Comparison of ENCODE assay signal across 9 cellular contexts in the genomic region with DNA sequence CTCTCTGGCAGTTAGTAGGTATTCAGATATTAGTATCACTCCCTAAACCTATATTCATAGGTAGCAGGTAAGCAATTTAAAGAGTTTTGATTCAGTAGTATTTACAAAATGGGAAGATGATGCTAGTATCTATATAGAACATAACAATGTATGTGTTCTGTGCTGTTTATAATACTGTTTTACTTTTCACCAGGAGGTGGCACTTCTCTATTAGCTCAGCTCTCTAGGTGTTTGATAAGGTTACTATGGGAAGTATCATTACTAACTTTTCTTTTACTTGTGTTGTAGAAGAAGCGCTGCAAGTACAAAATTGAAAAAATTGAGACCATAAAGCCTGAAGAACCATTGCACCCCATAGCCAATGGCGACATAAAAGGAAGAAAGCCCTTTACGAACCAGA. TPM values are rescaled to one million over a fixed set of nuclear protein-coding genes. Genes with fewer than 3 reads are reported as not detected.
DNase-seq lines count a peak whose midpoint lies in the region; ATAC-seq, FAIRE-seq and TF ChIP-seq lines count a peak whose summit lies in the region.
"Had no signal": no experiment of that assay in that cellular context is flagged by ENCODE, and none has a peak within 500 bp of the region (broad histone marks: within the 10 kb centered on the region; RNA-seq: fewer than 3 reads in every experiment).

No MANE protein-coding gene starts in this region.

- TF ChIP-seq CTCF in MM.1S (IDR thresholded peaks at IDR 0.05; ENCODE audit: low read length) (peak; percentile 48), brain microvascular endothelial cell (IDR thresholded peaks at IDR 0.05; ENCODE audit: low read depth, low read length, missing control alignments) (peak; percentile 27), neural cell (IDR thresholded peaks at IDR 0.05; ENCODE audit: poor library complexity, severe bottlenecking) (peak; percentile 24)

- DNase-seq in MM.1S (no peak), brain microvascular endothelial cell (no peak), cortex of kidney (lab: John Stamatoyannopoulos, UW) (no peak)
- DNase-seq: islet precursor cell, NCI-H1417 had no signal

- H3K9ac ChIP-seq in MM.1S (ENCODE audit: low read length) = no peak overlapping the region
- no peak overlapping the region for H3K9ac ChIP-seq in neural cell (ENCODE audit: low read length)

- H3K27me3 ChIP-seq in MM.1S (replicated peaks; ENCODE audit: insufficient read depth, low read length) = no peaks in the 10 kb centered on the region
- no peaks in the 10 kb centered on the region for H3K27me3 ChIP-seq in brain microvascular endothelial cell (replicated peaks)
- H3K27me3 ChIP-seq in neural cell (ENCODE audit: insufficient read depth, low read depth, low read length) = no peaks in the 10 kb centered on the region

- peak; percentile 93 for FAIRE-seq in G401.6 (lab: Jason Lieb, UNC)

- H3K79me2 ChIP-seq in MM.1S (ENCODE audit: low read length) (no peaks in the 10 kb centered on the region), neural cell (replicated peaks; ENCODE audit: insufficient read depth, low read length) (no peaks in the 10 kb centered on the region)

- H2AFZ ChIP-seq in MM.1S (ENCODE audit: low read length) (no peak overlapping the region), neural cell (ENCODE audit: low read depth, low read length) (no peak overlapping the region)

- H3K4me3 ChIP-seq in MM.1S (ENCODE audit: low read length) = no peak overlapping the region
- H3K4me3 ChIP-seq in brain microvascular endothelial cell (ENCODE audit: low read depth, low read length) = no peak overlapping the region
- H3K4me3 ChIP-seq in neural cell (ENCODE audit: low read length) = no peak overlapping the region

- no peak for ATAC-seq in HG03280 (IDR thresholded peaks at IDR 0.05; ENCODE audit: unreplicated experiment)
- ATAC-seq in GM18909 (IDR thresholded peaks at IDR 0.05; ENCODE audit: poor library complexity, unreplicated experiment) = no peak

- H3F3A ChIP-seq in MM.1S (ENCODE audit: insufficient read depth, low read length) (no peaks in the 10 kb centered on the region), neural cell (ENCODE audit: insufficient read depth, low read length, poor library complexity, severe bottlenecking) (no peaks in the 10 kb centered on the region)

- no peaks in the 10 kb centered on the region for H4K20me1 ChIP-seq in MM.1S (ENCODE audit: insufficient read depth, low read length)
- no peaks in the 10 kb centered on the region for H4K20me1 ChIP-seq in neural cell (ENCODE audit: insufficient read depth)

- H3K9me3 ChIP-seq in MM.1S (replicated peaks; ENCODE audit: insufficient read depth, low read length) (no peaks in the 10 kb centered on the region), neural cell (ENCODE audit: low read length) (no peaks in the 10 kb centered on the region)

- H3K27ac ChIP-seq in MM.1S (ENCODE audit: low read length) = no peak overlapping the region
- no peak overlapping the region for H3K27ac ChIP-seq in brain microvascular endothelial cell
- no peak overlapping the region for H3K27ac ChIP-seq in neural cell (ENCODE audit: low read length)

- TF ChIP-seq RAD21 in neural cell (conservative IDR thresholded peaks at IDR 0.05) = no peak

- in situ Hi-C loops in brain microvascular endothelial cell (cut with HindIII; ENCODE audit: low pct_ligation_motif_present, low sequenced_read_pairs) = no loop called here

- no peaks in the 10 kb centered on the region for H3K36me3 ChIP-seq in MM.1S (replicated peaks; ENCODE audit: insufficient read depth, low read length)
- peaks cover 8% of the 10 kb centered on the region for H3K36me3 ChIP-seq in brain microvascular endothelial cell (replicated peaks)
- H3K36me3 ChIP-seq in neural cell (ENCODE audit: insufficient read depth, low read length) = peaks cover 11% of the 10 kb centered on the region

- H3K9me2 ChIP-seq in MM.1S (replicated peaks; ENCODE audit: insufficient read depth, low read length) (no peaks in the 10 kb centered on the region), neural cell (ENCODE audit: insufficient read depth, low read length) (no peaks in the 10 kb centered on the region)

- H3K4me2 ChIP-seq in MM.1S (ENCODE audit: low read depth, low read length) (no peak overlapping the region), neural cell (ENCODE audit: low read length) (no peak overlapping the region)

- TF ChIP-seq EP300 in neural cell (conservative IDR thresholded peaks at IDR 0.05; ENCODE audit: poor library complexity, severe bottlenecking) = no peak

- no peaks in the 10 kb centered on the region for H3K4me1 ChIP-seq in MM.1S (ENCODE audit: low read length)

TF ChIP-seq in neural cell, 6 proteins besides CTCF, POLR2A, EP300 and RAD21:
- TF ChIP-seq MXI1 (conservative IDR thresholded peaks at IDR 0.05; ENCODE audit: poor library complexity, severe bottlenecking) = no peak
- TF ChIP-seq, protein P1, sequence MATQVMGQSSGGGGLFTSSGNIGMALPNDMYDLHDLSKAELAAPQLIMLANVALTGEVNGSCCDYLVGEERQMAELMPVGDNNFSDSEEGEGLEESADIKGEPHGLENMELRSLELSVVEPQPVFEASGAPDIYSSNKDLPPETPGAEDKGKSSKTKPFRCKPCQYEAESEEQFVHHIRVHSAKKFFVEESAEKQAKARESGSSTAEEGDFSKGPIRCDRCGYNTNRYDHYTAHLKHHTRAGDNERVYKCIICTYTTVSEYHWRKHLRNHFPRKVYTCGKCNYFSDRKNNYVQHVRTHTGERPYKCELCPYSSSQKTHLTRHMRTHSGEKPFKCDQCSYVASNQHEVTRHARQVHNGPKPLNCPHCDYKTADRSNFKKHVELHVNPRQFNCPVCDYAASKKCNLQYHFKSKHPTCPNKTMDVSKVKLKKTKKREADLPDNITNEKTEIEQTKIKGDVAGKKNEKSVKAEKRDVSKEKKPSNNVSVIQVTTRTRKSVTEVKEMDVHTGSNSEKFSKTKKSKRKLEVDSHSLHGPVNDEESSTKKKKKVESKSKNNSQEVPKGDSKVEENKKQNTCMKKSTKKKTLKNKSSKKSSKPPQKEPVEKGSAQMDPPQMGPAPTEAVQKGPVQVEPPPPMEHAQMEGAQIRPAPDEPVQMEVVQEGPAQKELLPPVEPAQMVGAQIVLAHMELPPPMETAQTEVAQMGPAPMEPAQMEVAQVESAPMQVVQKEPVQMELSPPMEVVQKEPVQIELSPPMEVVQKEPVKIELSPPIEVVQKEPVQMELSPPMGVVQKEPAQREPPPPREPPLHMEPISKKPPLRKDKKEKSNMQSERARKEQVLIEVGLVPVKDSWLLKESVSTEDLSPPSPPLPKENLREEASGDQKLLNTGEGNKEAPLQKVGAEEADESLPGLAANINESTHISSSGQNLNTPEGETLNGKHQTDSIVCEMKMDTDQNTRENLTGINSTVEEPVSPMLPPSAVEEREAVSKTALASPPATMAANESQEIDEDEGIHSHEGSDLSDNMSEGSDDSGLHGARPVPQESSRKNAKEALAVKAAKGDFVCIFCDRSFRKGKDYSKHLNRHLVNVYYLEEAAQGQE (IDR thresholded peaks at IDR 0.05; ENCODE audit: borderline replicate concordance) = no peak
- TF ChIP-seq SMC3 (conservative IDR thresholded peaks at IDR 0.05; ENCODE audit: poor library complexity) = peak; percentile 24
- TF ChIP-seq EZH2 (IDR thresholded peaks at IDR 0.05; ENCODE audit: borderline replicate concordance, insufficient read depth, low read length, poor library complexity, severe bottlenecking) = no peak
- no peak for TF ChIP-seq POLR2AphosphoS5 (IDR thresholded peaks at IDR 0.05)
- TF ChIP-seq TAF1 (IDR thresholded peaks at IDR 0.05; ENCODE audit: low read depth) = no peak

RNA-seq across cellular contexts. Expression of a gene that starts 49.4 kb away (rescaled TPM):
- not detected in 2 replicates for polyA plus RNA-seq in neural cell
- polyA minus RNA-seq in neural cell = not detected in 2 replicates
